13 cellular contexts compared by ENCODE assay signal in the genomic region with DNA sequence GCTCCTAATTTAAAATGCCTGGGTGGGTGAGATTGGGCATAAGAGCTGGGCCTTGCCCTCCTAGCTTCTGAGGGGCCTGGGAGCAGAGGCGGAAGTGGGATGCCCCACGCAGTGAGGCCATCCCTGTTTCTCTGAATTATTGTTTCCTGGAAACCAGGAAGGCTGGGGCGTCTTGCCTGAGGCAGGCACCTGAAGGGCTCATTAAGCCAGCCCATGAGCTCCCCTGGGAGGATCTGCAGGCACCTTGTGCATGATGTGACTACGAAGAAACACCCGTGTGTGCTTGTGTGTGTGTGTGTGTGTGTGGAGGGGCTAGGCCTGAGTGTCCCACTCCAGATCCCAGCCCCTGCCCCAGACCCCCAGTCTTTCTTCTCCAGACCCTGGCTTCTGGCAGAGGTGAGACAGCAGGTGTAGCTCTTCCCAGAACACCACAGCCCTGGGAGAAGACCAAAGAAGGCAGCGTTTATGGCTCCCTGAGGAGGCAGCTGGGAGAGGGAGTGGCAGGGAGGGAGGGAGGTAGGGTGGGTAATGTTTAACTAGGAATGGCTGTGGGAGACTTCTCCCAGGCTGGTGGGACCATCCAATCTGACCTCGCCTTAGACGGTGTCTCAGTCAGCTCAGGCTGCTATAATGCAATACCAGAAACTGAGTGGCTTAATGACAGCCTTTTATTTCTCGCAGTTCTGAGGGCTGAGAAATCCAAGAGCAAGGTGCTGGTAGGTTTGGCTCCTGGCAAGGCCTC. TPM values are rescaled to one million over a fixed set of nuclear protein-coding genes. Genes with fewer than 3 reads are reported as not detected.
DNase-seq lines count a peak whose midpoint lies in the region; FAIRE-seq and TF ChIP-seq lines count a peak whose summit lies in the region.
"Had no signal": no experiment of that assay in that cellular context is flagged by ENCODE, and none has a peak within 500 bp of the region (broad histone marks: within the 10 kb centered on the region; RNA-seq: fewer than 3 reads in every experiment).

No MANE protein-coding gene starts in this region.

- CTCF ChIA-PET in Calu3 (lab: Charles Lee), result interaction anchor here (1.5 kb wide), 2 partner anchors 8 to 15 kb away, joined by 3 to 5 read pairs; a partner anchor contains a TSS

- no peaks in the 10 kb centered on the region for H3K36me3 ChIP-seq in kidney (ENCODE audit: control insufficient read depth in 1 of 2, insufficient read depth in 2 of 2, low read length in 2 of 2)
- H3K36me3 ChIP-seq: thoracic aorta had no signal

- H3K9me3 ChIP-seq in kidney (ENCODE audit: control insufficient read depth in 1 of 2, low read length in 2 of 2), result no peaks in the 10 kb centered on the region
- H3K9me3 ChIP-seq: thoracic aorta had no signal

- peak overlapping the region; percentile 58 for H3K27ac ChIP-seq in 22Rv1
- peak overlapping the region; percentile 2 to 49 for H3K27ac ChIP-seq in kidney (ENCODE audit: low read depth in 2 of 2, low read length in 2 of 2)
- H3K27ac ChIP-seq: thoracic aorta had no signal

- H3K27ac Mint-ChIP-seq in Calu3 (ENCODE audit: unreplicated experiment), result peak overlapping the region; percentile 76

- TF ChIP-seq CTCF in 22Rv1 (IDR thresholded peaks at IDR 0.05), result no peak
- no peak for TF ChIP-seq CTCF in Calu3 (IDR thresholded peaks at IDR 0.05; ENCODE audit: unreplicated experiment)
- no peak for TF ChIP-seq CTCF in kidney (IDR thresholded peaks at IDR 0.05; ENCODE audit: borderline replicate concordance, extremely low read depth, insufficient read depth)

- BruUV-seq in Calu3 (replicated peaks; lab: Mats Ljungman, UMichigan), result no TSS peak

- H3K4me3 ChIP-seq in kidney (ENCODE audit: low read length in 2 of 2), result no peak overlapping the region
- H3K4me3 ChIP-seq: thoracic aorta had no signal

- H3K9me3 Mint-ChIP-seq in Calu3 (ENCODE audit: low read depth, unreplicated experiment), result no peaks in the 10 kb centered on the region

- no peaks in the 10 kb centered on the region for H3K27me3 Mint-ChIP-seq in Calu3 (ENCODE audit: unreplicated experiment)

- DNase-seq in Calu3, result peak; percentile 44
- peak; percentile 96 for DNase-seq in NCI-H69 (lab: John Stamatoyannopoulos, UW)
- DNase-seq in kidney, result no peak
- no peak for DNase-seq in NCI-H446 treated with DMSO at 0.1 percent for 48 hours (lab: John Stamatoyannopoulos, UW)
- DNase-seq in foreskin melanocyte, result no peak
- no peak for DNase-seq in NCI-H2081 treated with DMSO at 0.1 percent for 48 hours (lab: John Stamatoyannopoulos, UW)
- no peak for DNase-seq in occipital lobe (lab: John Stamatoyannopoulos, UW)
- DNase-seq: activated naive CD4-positive, alpha-beta T cell treated with anti-CD3 and anti-CD28 coated beads, Interleukin-2, amount 50 U/mL, for 16 hours; NCI-H1048 had no signal

- H3K4me3 Mint-ChIP-seq in Calu3 (ENCODE audit: low read depth, unreplicated experiment), result peak overlapping the region; percentile 36

- no peak overlapping the region for H3K9ac ChIP-seq in kidney (ENCODE audit: low read length in 2 of 2)

- intact Hi-C loops in Calu3 (cut with micrococcal nuclease; ENCODE audit: unreplicated experiment), result loop anchor here (5.0 kb wide), 2 partner anchors 82 to 152 kb away; a partner anchor contains a TSS
- intact Hi-C loops in kidney (cut with DNase I), result loop anchor here (10.0 kb wide), 1 partner anchor 64 kb away; a partner anchor contains a TSS

- FAIRE-seq in kidney (lab: Jason Lieb, UNC), result no peak
- FAIRE-seq: GM12892 had no signal

- H3K4me1 Mint-ChIP-seq in Calu3 (ENCODE audit: low read depth, unreplicated experiment), result peaks cover 28% of the 10 kb centered on the region

- H3K36me3 Mint-ChIP-seq in Calu3 (ENCODE audit: insufficient read depth, unreplicated experiment), result peaks cover 12% of the 10 kb centered on the region

- H3K4me1 ChIP-seq in kidney (ENCODE audit: control insufficient read depth in 1 of 2, insufficient read depth in 1 of 2, low read depth in 1 of 2, low read length in 2 of 2), result peaks cover 6 to 18% of the 10 kb centered on the region in 2 donors

RNA-seq across cellular contexts. Expression of a gene that starts 2.1 kb away (rescaled TPM):
- 4.5 and 11.3 TPM in 2 replicates for total RNA-seq in Calu3 (2022)
- total RNA-seq in kidney, result 5.9 TPM
- polyA plus RNA-seq in kidney (ENCODE audit: insufficient read depth, low read depth, low replicate concordance), result 8.8 TPM
- total RNA-seq in occipital lobe, result not detected

RNA-seq across cellular contexts. Expression of a gene that starts 15.1 kb away (rescaled TPM):
- total RNA-seq in Calu3 (2022) (62.6 and 63.7 TPM in 2 replicates), kidney (91.6 TPM), occipital lobe (31.2 TPM)
- polyA plus RNA-seq in kidney (ENCODE audit: insufficient read depth, low read depth, low replicate concordance), result 284 TPM

RNA-seq across cellular contexts. Expression of a gene that starts 27.0 kb away (rescaled TPM):
- total RNA-seq in Calu3 (2022) (0.56 TPM in 1 of 2 replicates, not detected in the other), kidney (not detected), occipital lobe (not detected)
- polyA plus RNA-seq in kidney (ENCODE audit: insufficient read depth, low read depth, low replicate concordance), result 0.80 TPM
- total RNA-seq: RPMI7951, thoracic aorta had no signal

RNA-seq across cellular contexts. Expression of a gene that starts 28.4 kb away (rescaled TPM):
- total RNA-seq in Calu3 (2022), result 22.1 and 25.7 TPM in 2 replicates
- total RNA-seq in kidney, result 29.6 TPM
- 27.7 TPM for polyA plus RNA-seq in kidney (ENCODE audit: insufficient read depth, low read depth, low replicate concordance)
- total RNA-seq in occipital lobe, result 19.0 TPM

RNA-seq across cellular contexts. Expression of a gene that starts 42.1 kb away (rescaled TPM):
- 12.9 and 17.6 TPM in 2 replicates for total RNA-seq in Calu3 (2022)
- 6.8 TPM for total RNA-seq in kidney
- polyA plus RNA-seq in kidney (ENCODE audit: insufficient read depth, low read depth, low replicate concordance), result 13.4 TPM
- 8.7 TPM for total RNA-seq in occipital lobe

Comparison
In these comparisons a context has a peak if more than half of its experiments do, and no peak if none do; other contexts are left out.
1. DNase-seq: peak in Calu3 (single experiment) and NCI-H69 (single experiment); none in kidney (single experiment), NCI-H446 treated with DMSO at 0.1 percent for 48 hours (single experiment), foreskin melanocyte (single experiment), NCI-H2081 treated with DMSO at 0.1 percent for 48 hours (single experiment) and occipital lobe (single experiment).